2 cellular contexts compared by ENCODE assay signal in the genomic region with DNA sequence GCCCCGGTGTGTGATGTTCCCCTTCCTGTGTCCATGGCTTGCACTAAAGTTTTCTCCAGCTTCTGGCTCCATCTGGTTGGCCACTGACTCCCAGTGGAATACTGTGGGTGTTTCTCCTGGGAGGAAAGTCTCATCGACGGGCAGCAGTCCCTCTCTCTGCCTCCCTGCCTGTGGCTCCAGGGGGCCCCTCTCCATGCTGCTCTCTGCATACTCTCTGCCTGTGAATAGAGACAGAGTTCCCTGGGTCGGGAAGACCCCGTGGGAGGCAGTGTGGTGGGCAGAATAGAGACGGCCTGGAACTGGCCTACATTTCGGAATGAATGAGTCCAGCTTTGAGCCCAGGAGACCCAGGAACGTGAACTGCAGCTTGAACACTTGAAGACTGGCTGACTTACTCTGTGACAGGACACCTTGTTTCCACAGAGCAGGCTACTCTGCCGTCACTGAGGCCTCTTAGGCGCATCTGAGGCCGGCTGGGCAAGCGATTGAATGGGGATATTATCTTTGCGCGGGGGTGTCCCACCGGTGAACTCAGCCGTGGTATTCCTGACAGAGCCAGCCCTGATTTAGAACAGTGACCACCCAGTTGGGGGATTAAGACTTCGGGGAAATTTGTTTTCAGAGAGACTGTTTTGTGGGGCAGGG.
TF ChIP-seq lines count a peak whose summit lies in the region.

No MANE protein-coding gene starts in this region.

TF ChIP-seq in GM23338, 12 proteins besides CTCF, POLR2A, EP300 and RAD21 (continues in another document):
- TF ChIP-seq, protein P1, sequence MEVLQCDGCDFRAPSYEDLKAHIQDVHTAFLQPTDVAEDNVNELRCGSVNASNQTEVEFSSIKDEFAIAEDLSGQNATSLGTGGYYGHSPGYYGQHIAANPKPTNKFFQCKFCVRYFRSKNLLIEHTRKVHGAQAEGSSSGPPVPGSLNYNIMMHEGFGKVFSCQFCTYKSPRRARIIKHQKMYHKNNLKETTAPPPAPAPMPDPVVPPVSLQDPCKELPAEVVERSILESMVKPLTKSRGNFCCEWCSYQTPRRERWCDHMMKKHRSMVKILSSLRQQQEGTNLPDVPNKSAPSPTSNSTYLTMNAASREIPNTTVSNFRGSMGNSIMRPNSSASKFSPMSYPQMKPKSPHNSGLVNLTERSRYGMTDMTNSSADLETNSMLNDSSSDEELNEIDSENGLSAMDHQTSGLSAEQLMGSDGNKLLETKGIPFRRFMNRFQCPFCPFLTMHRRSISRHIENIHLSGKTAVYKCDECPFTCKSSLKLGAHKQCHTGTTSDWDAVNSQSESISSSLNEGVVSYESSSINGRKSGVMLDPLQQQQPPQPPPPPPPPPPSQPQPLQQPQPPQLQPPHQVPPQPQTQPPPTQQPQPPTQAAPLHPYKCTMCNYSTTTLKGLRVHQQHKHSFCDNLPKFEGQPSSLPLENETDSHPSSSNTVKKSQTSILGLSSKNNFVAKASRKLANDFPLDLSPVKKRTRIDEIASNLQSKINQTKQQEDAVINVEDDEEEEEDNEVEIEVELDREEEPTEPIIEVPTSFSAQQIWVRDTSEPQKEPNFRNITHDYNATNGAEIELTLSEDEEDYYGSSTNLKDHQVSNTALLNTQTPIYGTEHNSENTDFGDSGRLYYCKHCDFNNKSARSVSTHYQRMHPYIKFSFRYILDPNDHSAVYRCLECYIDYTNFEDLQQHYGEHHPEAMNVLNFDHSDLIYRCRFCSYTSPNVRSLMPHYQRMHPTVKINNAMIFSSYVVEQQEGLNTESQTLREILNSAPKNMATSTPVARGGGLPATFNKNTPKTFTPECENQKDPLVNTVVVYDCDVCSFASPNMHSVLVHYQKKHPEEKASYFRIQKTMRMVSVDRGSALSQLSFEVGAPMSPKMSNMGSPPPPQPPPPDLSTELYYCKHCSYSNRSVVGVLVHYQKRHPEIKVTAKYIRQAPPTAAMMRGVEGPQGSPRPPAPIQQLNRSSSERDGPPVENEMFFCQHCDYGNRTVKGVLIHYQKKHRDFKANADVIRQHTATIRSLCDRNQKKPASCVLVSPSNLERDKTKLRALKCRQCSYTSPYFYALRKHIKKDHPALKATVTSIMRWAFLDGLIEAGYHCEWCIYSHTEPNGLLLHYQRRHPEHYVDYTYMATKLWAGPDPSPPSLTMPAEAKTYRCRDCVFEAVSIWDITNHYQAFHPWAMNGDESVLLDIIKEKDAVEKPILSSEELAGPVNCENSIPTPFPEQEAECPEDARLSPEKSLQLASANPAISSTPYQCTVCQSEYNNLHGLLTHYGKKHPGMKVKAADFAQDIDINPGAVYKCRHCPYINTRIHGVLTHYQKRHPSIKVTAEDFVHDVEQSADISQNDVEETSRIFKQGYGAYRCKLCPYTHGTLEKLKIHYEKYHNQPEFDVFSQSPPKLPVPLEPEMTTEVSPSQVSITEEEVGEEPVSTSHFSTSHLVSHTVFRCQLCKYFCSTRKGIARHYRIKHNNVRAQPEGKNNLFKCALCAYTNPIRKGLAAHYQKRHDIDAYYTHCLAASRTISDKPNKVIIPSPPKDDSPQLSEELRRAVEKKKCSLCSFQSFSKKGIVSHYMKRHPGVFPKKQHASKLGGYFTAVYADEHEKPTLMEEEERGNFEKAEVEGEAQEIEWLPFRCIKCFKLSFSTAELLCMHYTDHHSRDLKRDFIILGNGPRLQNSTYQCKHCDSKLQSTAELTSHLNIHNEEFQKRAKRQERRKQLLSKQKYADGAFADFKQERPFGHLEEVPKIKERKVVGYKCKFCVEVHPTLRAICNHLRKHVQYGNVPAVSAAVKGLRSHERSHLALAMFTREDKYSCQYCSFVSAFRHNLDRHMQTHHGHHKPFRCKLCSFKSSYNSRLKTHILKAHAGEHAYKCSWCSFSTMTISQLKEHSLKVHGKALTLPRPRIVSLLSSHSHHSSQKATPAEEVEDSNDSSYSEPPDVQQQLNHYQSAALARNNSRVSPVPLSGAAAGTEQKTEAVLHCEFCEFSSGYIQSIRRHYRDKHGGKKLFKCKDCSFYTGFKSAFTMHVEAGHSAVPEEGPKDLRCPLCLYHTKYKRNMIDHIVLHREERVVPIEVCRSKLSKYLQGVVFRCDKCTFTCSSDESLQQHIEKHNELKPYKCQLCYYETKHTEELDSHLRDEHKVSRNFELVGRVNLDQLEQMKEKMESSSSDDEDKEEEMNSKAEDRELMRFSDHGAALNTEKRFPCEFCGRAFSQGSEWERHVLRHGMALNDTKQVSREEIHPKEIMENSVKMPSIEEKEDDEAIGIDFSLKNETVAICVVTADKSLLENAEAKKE (CRISPR knock-in tag; IDR thresholded peaks at IDR 0.05), result no peak
- TF ChIP-seq EZH2 (IDR thresholded peaks at IDR 0.05; ENCODE audit: low read depth, unreplicated experiment) (no peak), JUNB (IDR thresholded peaks at IDR 0.05; ENCODE audit: unreplicated experiment) (no peak), NANOG (IDR thresholded peaks at IDR 0.05; ENCODE audit: borderline replicate concordance) (no peak), STAT1 (IDR thresholded peaks at IDR 0.05; ENCODE audit: unreplicated experiment) (no peak), ZNF331 (CRISPR knock-in tag; IDR thresholded peaks at IDR 0.05; ENCODE audit: low read depth) (no peak), POLR2AphosphoS5 (IDR thresholded peaks at IDR 0.05; ENCODE audit: low read depth) (no peak), ZNF114 (CRISPR knock-in tag; IDR thresholded peaks at IDR 0.05) (no peak)
- TF ChIP-seq, protein P2, sequence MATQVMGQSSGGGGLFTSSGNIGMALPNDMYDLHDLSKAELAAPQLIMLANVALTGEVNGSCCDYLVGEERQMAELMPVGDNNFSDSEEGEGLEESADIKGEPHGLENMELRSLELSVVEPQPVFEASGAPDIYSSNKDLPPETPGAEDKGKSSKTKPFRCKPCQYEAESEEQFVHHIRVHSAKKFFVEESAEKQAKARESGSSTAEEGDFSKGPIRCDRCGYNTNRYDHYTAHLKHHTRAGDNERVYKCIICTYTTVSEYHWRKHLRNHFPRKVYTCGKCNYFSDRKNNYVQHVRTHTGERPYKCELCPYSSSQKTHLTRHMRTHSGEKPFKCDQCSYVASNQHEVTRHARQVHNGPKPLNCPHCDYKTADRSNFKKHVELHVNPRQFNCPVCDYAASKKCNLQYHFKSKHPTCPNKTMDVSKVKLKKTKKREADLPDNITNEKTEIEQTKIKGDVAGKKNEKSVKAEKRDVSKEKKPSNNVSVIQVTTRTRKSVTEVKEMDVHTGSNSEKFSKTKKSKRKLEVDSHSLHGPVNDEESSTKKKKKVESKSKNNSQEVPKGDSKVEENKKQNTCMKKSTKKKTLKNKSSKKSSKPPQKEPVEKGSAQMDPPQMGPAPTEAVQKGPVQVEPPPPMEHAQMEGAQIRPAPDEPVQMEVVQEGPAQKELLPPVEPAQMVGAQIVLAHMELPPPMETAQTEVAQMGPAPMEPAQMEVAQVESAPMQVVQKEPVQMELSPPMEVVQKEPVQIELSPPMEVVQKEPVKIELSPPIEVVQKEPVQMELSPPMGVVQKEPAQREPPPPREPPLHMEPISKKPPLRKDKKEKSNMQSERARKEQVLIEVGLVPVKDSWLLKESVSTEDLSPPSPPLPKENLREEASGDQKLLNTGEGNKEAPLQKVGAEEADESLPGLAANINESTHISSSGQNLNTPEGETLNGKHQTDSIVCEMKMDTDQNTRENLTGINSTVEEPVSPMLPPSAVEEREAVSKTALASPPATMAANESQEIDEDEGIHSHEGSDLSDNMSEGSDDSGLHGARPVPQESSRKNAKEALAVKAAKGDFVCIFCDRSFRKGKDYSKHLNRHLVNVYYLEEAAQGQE (IDR thresholded peaks at IDR 0.05; ENCODE audit: unreplicated experiment), result no peak

TF ChIP-seq in H1, 55 proteins besides CTCF, POLR2A, EP300 and RAD21:
- TF ChIP-seq BACH1 (IDR thresholded peaks at IDR 0.05; ENCODE audit: low read length) (no peak), CHD1 (IDR thresholded peaks at IDR 0.05; ENCODE audit: low read depth, low read length) (no peak), TAF7 (optimal IDR thresholded peaks at IDR 0.05; ENCODE audit: borderline replicate concordance, low read depth, low read length) (no peak), NANOG (IDR thresholded peaks at IDR 0.05; ENCODE audit: insufficient read depth, low read depth, low read length, poor library complexity, severe bottlenecking) (no peak), CREB1 (IDR thresholded peaks at IDR 0.05) (no peak)
